ENCODE assay signal across 12 cellular contexts in genomic region chr15:33311312-33311971, GRCh38. TPM values are rescaled to one million over a fixed set of nuclear protein-coding genes. Genes with fewer than 3 reads are reported as not detected.
DNase-seq lines count a peak whose midpoint lies in the region; ATAC-seq, FAIRE-seq and TF ChIP-seq lines count a peak whose summit lies in the region.
"Had no signal": no experiment of that assay in that cellular context is flagged by ENCODE, and none has a peak within 500 bp of the region (broad histone marks: within the 10 kb centered on the region; RNA-seq: fewer than 3 reads in every experiment).

No MANE protein-coding gene starts in this region.

- intact Hi-C loops in activated naive CD4-positive, alpha-beta T cell treated with anti-CD3 and anti-CD28 coated beads for 36 hours (cut with micrococcal nuclease) = no loop called here

- peak in 1 of 3 experiments; percentile 31 for TF ChIP-seq CTCF in keratinocyte (optimal IDR thresholded peaks at IDR 0.05 in 1 of 3, IDR thresholded peaks at IDR 0.05 in 1 of 3, conservative IDR thresholded peaks at IDR 0.05 in 1 of 3; ENCODE audit: extremely low read depth in 1 of 3, insufficient read depth in 2 of 3, low read length in 3 of 3)

- H3K27me3 ChIP-seq in HUES64 (ENCODE audit: insufficient read depth, low read length) (peaks cover 52% of the 10 kb centered on the region), keratinocyte (ENCODE audit: control insufficient read depth, extremely low read depth, insufficient read depth, low read length) (peaks cover 27% of the 10 kb centered on the region)

- H3K4me2 ChIP-seq in keratinocyte (ENCODE audit: control insufficient read depth, extremely low read depth, insufficient read depth, low read depth, low read length) = peak overlapping the region; percentile 82

- H3K4me3 ChIP-seq in HUES64 (ENCODE audit: low read length) (peak overlapping the region; percentile 65), keratinocyte (ENCODE audit: control insufficient read depth in 2 of 3, extremely low read depth in 1 of 3, insufficient read depth in 2 of 3, low read depth in 1 of 3, low read length in 3 of 3) (peak overlapping the region in 2 of 3 experiments; percentile 54 to 57), skin epidermis (peak overlapping the region in 6 of 7 experiments; percentile 8 to 35 (median 20))

- H3K27me3 Mint-ChIP-seq in activated naive CD4-positive, alpha-beta T cell treated with anti-CD3 and anti-CD28 coated beads for 36 hours (ENCODE audit: low read depth) = peaks cover 43% of the 10 kb centered on the region

- H3K27ac Mint-ChIP-seq in activated naive CD4-positive, alpha-beta T cell treated with anti-CD3 and anti-CD28 coated beads for 36 hours = no peak overlapping the region

- WGBS in HUES64 = 4% methylated on average over 38 of the region's 38 CpGs

- no peak overlapping the region for H3K27ac ChIP-seq in HUES64 (ENCODE audit: low read depth, low read length)
- H3K27ac ChIP-seq in caudate nucleus (ENCODE audit: low read depth, low read length) = peak overlapping the region; percentile 76
- no peak overlapping the region for H3K27ac ChIP-seq in keratinocyte (ENCODE audit: control insufficient read depth, insufficient read depth, low read length)
- H3K27ac ChIP-seq in skin epidermis = peak overlapping the region in 1 of 21 experiments; percentile 16

- peak overlapping the region; percentile 76 for H2AFZ ChIP-seq in keratinocyte (ENCODE audit: control insufficient read depth, low read length)

- no peaks in the 10 kb centered on the region for H3K36me3 Mint-ChIP-seq in activated naive CD4-positive, alpha-beta T cell treated with anti-CD3 and anti-CD28 coated beads for 36 hours (ENCODE audit: low read depth)

- H3K9me3 Mint-ChIP-seq in activated naive CD4-positive, alpha-beta T cell treated with anti-CD3 and anti-CD28 coated beads for 36 hours = no peaks in the 10 kb centered on the region

- CTCF ChIA-PET in activated naive CD4-positive, alpha-beta T cell treated with anti-CD3 and anti-CD28 coated beads for 36 hours (lab: Charles Lee) = no interaction called here

- H3K4me1 ChIP-seq in HUES64 (ENCODE audit: insufficient read depth, low read length) (no peaks in the 10 kb centered on the region; the same call in 1 of the 2 replicates), keratinocyte (ENCODE audit: control insufficient read depth, extremely low read depth, insufficient read depth, low read length) (peaks cover 10% of the 10 kb centered on the region)

- peak overlapping the region; percentile 44 for H3K9ac ChIP-seq in HUES64 (ENCODE audit: low read depth, low read length)
- no peak overlapping the region for H3K9ac ChIP-seq in keratinocyte (ENCODE audit: control insufficient read depth, extremely low read depth, insufficient read depth, low read length)

- ATAC-seq in GM19452 (IDR thresholded peaks at IDR 0.05; ENCODE audit: unreplicated experiment) (no peak), HG02870 (IDR thresholded peaks at IDR 0.05; ENCODE audit: unreplicated experiment) (no peak), GM19467 (IDR thresholded peaks at IDR 0.05; ENCODE audit: unreplicated experiment) (no peak)

- H3K9me3 ChIP-seq in HUES64 (ENCODE audit: insufficient read depth, low read depth, low read length) = no peaks in the 10 kb centered on the region
- H3K9me3 ChIP-seq in keratinocyte (ENCODE audit: control insufficient read depth, low read depth, low read length) = no peaks in the 10 kb centered on the region

- DNase-seq in caudate nucleus (lab: John Stamatoyannopoulos, UW) = peak in 44 of 61 donors; percentile 6 to 72 (median 42)
- no peak for DNase-seq in keratinocyte (ENCODE audit: low read depth, low spot score)
- no peak for DNase-seq in activated naive CD4-positive, alpha-beta T cell treated with anti-CD3 and anti-CD28 coated beads for 36 hours
- DNase-seq: central memory CD4-positive, alpha-beta T cell; DND-41; NCI-H2081 treated with DMSO at 0.1 percent for 48 hours had no signal

- FAIRE-seq in keratinocyte (lab: Jason Lieb, UNC) = no peak

- no peak overlapping the region for H3K4me3 Mint-ChIP-seq in activated naive CD4-positive, alpha-beta T cell treated with anti-CD3 and anti-CD28 coated beads for 36 hours

- dilution Hi-C loops in keratinocyte (cut with MboI; ENCODE audit: extremely low pct_ligation_motif_present, low sequenced_read_pairs) = no loop called here

- peaks cover 3% of the 10 kb centered on the region for H3K4me1 Mint-ChIP-seq in activated naive CD4-positive, alpha-beta T cell treated with anti-CD3 and anti-CD28 coated beads for 36 hours (ENCODE audit: low read depth)

- H3K36me3 ChIP-seq in HUES64 (ENCODE audit: insufficient read depth, low read length) (no peaks in the 10 kb centered on the region), keratinocyte (ENCODE audit: control insufficient read depth in 2 of 2, extremely low read depth in 1 of 2, insufficient read depth in 2 of 2, low read length in 2 of 2) (no peaks in the 10 kb centered on the region)

- H4K20me1 ChIP-seq in keratinocyte (ENCODE audit: control insufficient read depth, extremely low read depth, insufficient read depth, low read length) = no peaks in the 10 kb centered on the region

- no peaks in the 10 kb centered on the region for H3K9me1 ChIP-seq in keratinocyte (ENCODE audit: control insufficient read depth, extremely low read depth, insufficient read depth, low read length)

- H3K79me2 ChIP-seq in keratinocyte (ENCODE audit: control insufficient read depth, insufficient read depth, low read length) = no peaks in the 10 kb centered on the region

RNA-seq across cellular contexts. Expression of gene RYR3, which starts 0.7 kb away (rescaled TPM):
- 0.60 TPM for polyA plus RNA-seq in HUES64 (2013, experiment 1 of 2)
- polyA plus RNA-seq in HUES64 (2013, experiment 2 of 2) = 0.57 TPM
- polyA plus RNA-seq in keratinocyte = 0.01 to 0.09 TPM (median 0.04 TPM) in 3 replicates
- polyA plus RNA-seq in keratinocyte (2011; ENCODE audit: low read depth) = not detected
- polyA plus RNA-seq in keratinocyte (2011; cell fraction: cytosol; rRNA removed) = under 0.01 and 0.01 TPM in 2 replicates
- 0.09 and 0.25 TPM in 2 replicates for polyA plus RNA-seq in keratinocyte (2011; cell fraction: nucleus; rRNA removed)
- 0.31 and 0.32 TPM in 2 replicates for polyA plus RNA-seq in keratinocyte (2012; ENCODE audit: low replicate concordance)
- polyA minus RNA-seq in keratinocyte = 0.06 to 0.10 TPM (median 0.07 TPM) in 3 replicates
- polyA minus RNA-seq in keratinocyte (2011; cell fraction: cytosol; rRNA and poly(A)+ RNA removed) = not detected
- polyA minus RNA-seq in keratinocyte (2011; cell fraction: nucleus; rRNA and poly(A)+ RNA removed) = 0.16 and 0.21 TPM in 2 replicates
- not detected for total RNA-seq in activated naive CD4-positive, alpha-beta T cell treated with anti-CD3 and anti-CD28 coated beads for 36 hours
- total RNA-seq: HT-29 had no signal

Comparison
In these comparisons a context has a peak if more than half of its experiments do, and no peak if none do; other contexts are left out.
1. DNase-seq: peak in caudate nucleus (44 of 61); none in keratinocyte (single experiment) and activated naive CD4-positive, alpha-beta T cell treated with anti-CD3 and anti-CD28 coated beads for 36 hours (single experiment).
2. Peak in every context shown above with its lines, with median percentiles within 50 percentile points of each other: H3K4me3 ChIP-seq.